ENCODE assay signal across 6 cellular contexts in genomic region chr17:79023180-79023705, GRCh38. TPM values are rescaled to one million over a fixed set of nuclear protein-coding genes. Genes with fewer than 3 reads are reported as not detected.
DNase-seq lines count a peak whose midpoint lies in the region; ATAC-seq and TF ChIP-seq lines count a peak whose summit lies in the region.

No MANE protein-coding gene starts in this region.

- no peaks in the 10 kb centered on the region for H3K36me3 Mint-ChIP-seq in activated T-cell treated with anti-CD3 and anti-CD28 coated beads, Interleukin-2, amount 50 U/mL, for 4 hours (ENCODE audit: insufficient read depth)

- peaks cover 68% of the 10 kb centered on the region for H3K27me3 ChIP-seq in iPS-15b (ENCODE audit: control insufficient read depth, insufficient read depth, low read length)
- H3K27me3 ChIP-seq in tibial nerve, result peaks cover 0 to 5% of the 10 kb centered on the region in 2 donors

- H3K4me3 Mint-ChIP-seq in activated T-cell treated with anti-CD3 and anti-CD28 coated beads, Interleukin-2, amount 50 U/mL, for 4 hours, result peak overlapping the region; percentile 83

- TF ChIP-seq POLR2A in tibial nerve (IDR thresholded peaks at IDR 0.05), result no peak

- H3K36me3 ChIP-seq in iPS-15b (ENCODE audit: control insufficient read depth, insufficient read depth, low read length), result no peaks in the 10 kb centered on the region
- H3K36me3 ChIP-seq in tibial nerve, result no peaks in the 10 kb centered on the region

- no peak overlapping the region for H3K9ac ChIP-seq in iPS-15b (ENCODE audit: low read depth, low read length)

- peaks cover 2% of the 10 kb centered on the region for H3K4me1 ChIP-seq in iPS-15b (ENCODE audit: control insufficient read depth, insufficient read depth, low read length)
- peaks cover 0 to 80% (median 46%) of the 10 kb centered on the region in 4 donors for H3K4me1 ChIP-seq in tibial nerve

- H3K27ac ChIP-seq in tibial nerve, result peak overlapping the region; percentile 13 to 86 (median 64)

- 81% methylated on average over 12 of the region's 12 CpGs for WGBS in tibial nerve, 2 donors

- H3K4me3 ChIP-seq in iPS-15b (ENCODE audit: low read depth, low read length), result peak overlapping the region; percentile 67
- peak overlapping the region in 2 of 4 donors; percentile 69 to 78 for H3K4me3 ChIP-seq in tibial nerve

- no peak for ATAC-seq in activated T-cell treated with anti-CD3 and anti-CD28 coated beads, Interleukin-2, amount 50 U/mL, for 4 hours

- TF ChIP-seq EP300 in tibial nerve (IDR thresholded peaks at IDR 0.05), result no peak

- H3K9me3 ChIP-seq in iPS-15b (ENCODE audit: control insufficient read depth, insufficient read depth, low read length), result no peaks in the 10 kb centered on the region
- H3K9me3 ChIP-seq in tibial nerve, result no peaks in the 10 kb centered on the region

- TF ChIP-seq CTCF in tibial nerve (IDR thresholded peaks at IDR 0.05), result no peak

- H3K9me3 Mint-ChIP-seq in activated T-cell treated with anti-CD3 and anti-CD28 coated beads, Interleukin-2, amount 50 U/mL, for 4 hours, result no peaks in the 10 kb centered on the region

- peaks cover 10% of the 10 kb centered on the region for H3K4me1 Mint-ChIP-seq in activated T-cell treated with anti-CD3 and anti-CD28 coated beads, Interleukin-2, amount 50 U/mL, for 4 hours (ENCODE audit: low read depth)

- no peak for DNase-seq in activated T-cell treated with anti-CD3 and anti-CD28 coated beads, Interleukin-2, amount 50 U/mL, for 4 hours
- no peak for DNase-seq in activated T-cell treated with anti-CD3 and anti-CD28 coated beads, Interleukin-2, amount 50 U/mL, for 48 hours
- DNase-seq in tibial nerve (ENCODE audit: low spot score in 2 of 2) (peak in 1 of 2 donors; percentile 7), UCSD-AML1 (lab: John Stamatoyannopoulos, UW; ENCODE audit: unreplicated experiment) (no peak), iPS-NIHi11 (ENCODE audit: low spot score) (no peak)

- H3K27me3 Mint-ChIP-seq in activated T-cell treated with anti-CD3 and anti-CD28 coated beads, Interleukin-2, amount 50 U/mL, for 4 hours (ENCODE audit: low read depth), result peaks cover 43% of the 10 kb centered on the region

RNA-seq across cellular contexts. Expression of gene C1QTNF1, which starts 0.7 kb away (rescaled TPM):
- under 1 TPM; 0.29 to 0.41 (median 0.38) TPM for total RNA-seq in activated T-cell treated with anti-CD3 and anti-CD28 coated beads, Interleukin-2, amount 50 U/mL, for 4 hours
- 100 to 1,000 TPM in 1 of 4 donors, 10 to 100 TPM in 3; 67.1 to 147 (median 90.0) TPM for total RNA-seq in tibial nerve

RNA-seq across cellular contexts. Expression of gene CANT1, which starts 13.7 kb away (rescaled TPM):
- 10 to 100 TPM; 46.7 to 68.6 (median 55.5) TPM for total RNA-seq in activated T-cell treated with anti-CD3 and anti-CD28 coated beads, Interleukin-2, amount 50 U/mL, for 4 hours
- 10 to 100 TPM; 21.0 to 27.3 (median 25.5) TPM for total RNA-seq in tibial nerve

RNA-seq across cellular contexts. Expression of gene LGALS3BP, which starts 43.5 kb away (rescaled TPM):
- 10 to 100 TPM; 14.5 to 32.1 (median 29.9) TPM for total RNA-seq in activated T-cell treated with anti-CD3 and anti-CD28 coated beads, Interleukin-2, amount 50 U/mL, for 4 hours
- 100 to 1,000 TPM; 191 to 392 (median 296) TPM for total RNA-seq in tibial nerve

RNA-seq across cellular contexts. Expression of gene ENGASE, which starts 51.4 kb away (rescaled TPM):
- total RNA-seq in activated T-cell treated with anti-CD3 and anti-CD28 coated beads, Interleukin-2, amount 50 U/mL, for 4 hours, result 10 to 100 TPM; 26.1 to 34.3 (median 30.5) TPM
- 10 to 100 TPM; 29.9 to 64.8 (median 57.1) TPM for total RNA-seq in tibial nerve

Comparison
In these comparisons a context has a peak if more than half of its experiments do, and no peak if none do; other contexts are left out.
1. RNA of gene C1QTNF1, which starts 0.7 kb away (total RNA-seq): 67.1 to 147 TPM in tibial nerve; 0.29 to 0.41 TPM in activated T-cell treated with anti-CD3 and anti-CD28 coated beads, Interleukin-2, amount 50 U/mL, for 4 hours; every median in the first group is over 10 times any median in the second.
2. RNA of gene LGALS3BP, which starts 43.5 kb away (total RNA-seq): 191 to 392 TPM in tibial nerve; 14.5 to 32.1 TPM in activated T-cell treated with anti-CD3 and anti-CD28 coated beads, Interleukin-2, amount 50 U/mL, for 4 hours; every median in the first group is over 4 times any median in the second.